14 cellular contexts compared by ENCODE assay signal in genomic region chr2:185785851-185786473, GRCh38.
DNase-seq lines count a peak whose midpoint lies in the region; ATAC-seq and TF ChIP-seq lines count a peak whose summit lies in the region.
"Had no signal": no experiment of that assay in that cellular context is flagged by ENCODE, and none has a peak within 500 bp of the region (broad histone marks: within the 10 kb centered on the region; RNA-seq: fewer than 3 reads in every experiment).

No MANE protein-coding gene starts in this region.

- no peak overlapping the region for H3K4me3 ChIP-seq in brain microvascular endothelial cell (ENCODE audit: low read depth, low read length)
- H3K4me3 ChIP-seq: SK-N-MC, smooth muscle cell had no signal

- ATAC-seq in GM18505 (IDR thresholded peaks at IDR 0.05; ENCODE audit: unreplicated experiment) (peak; percentile 80), HG02870 (IDR thresholded peaks at IDR 0.05; ENCODE audit: unreplicated experiment) (peak; percentile 81), HG03469 (IDR thresholded peaks at IDR 0.05; ENCODE audit: unreplicated experiment) (peak; percentile 71)

- no peaks in the 10 kb centered on the region for H3K9me3 Mint-ChIP-seq in nephron progenitor cell
- H3K9me3 Mint-ChIP-seq: H9, naive B cell had no signal

- no peak overlapping the region for H3K27ac ChIP-seq in brain microvascular endothelial cell
- H3K27ac ChIP-seq: SK-N-MC had no signal

- no peak overlapping the region for H3K27ac Mint-ChIP-seq in nephron progenitor cell
- H3K27ac Mint-ChIP-seq: naive B cell had no signal

- peaks cover 8% of the 10 kb centered on the region for H3K4me1 Mint-ChIP-seq in nephron progenitor cell
- H3K4me1 Mint-ChIP-seq: H9, naive B cell had no signal

- no peaks in the 10 kb centered on the region for H3K36me3 Mint-ChIP-seq in nephron progenitor cell (ENCODE audit: low read depth)
- H3K36me3 Mint-ChIP-seq: naive B cell had no signal

- H3K36me3 ChIP-seq in brain microvascular endothelial cell (replicated peaks): no peaks in the 10 kb centered on the region

- in situ Hi-C loops in brain microvascular endothelial cell (cut with HindIII; ENCODE audit: low pct_ligation_motif_present, low sequenced_read_pairs): no loop called here

- TF ChIP-seq POLR2A in GM18505 (IDR thresholded peaks at IDR 0.05; ENCODE audit: borderline replicate concordance, extremely low read depth, insufficient read depth, insufficient read length): no peak

- H3K4me3 Mint-ChIP-seq in nephron progenitor cell: no peak overlapping the region
- H3K4me3 Mint-ChIP-seq: H9, naive B cell had no signal

- TF ChIP-seq CTCF in GM20000 (IDR thresholded peaks at IDR 0.05; ENCODE audit: extremely low read depth, missing control alignments) (no peak), nephron progenitor cell (IDR thresholded peaks at IDR 0.05) (no peak), brain microvascular endothelial cell (IDR thresholded peaks at IDR 0.05; ENCODE audit: low read depth, low read length, missing control alignments) (no peak)

- no peaks in the 10 kb centered on the region for H3K27me3 Mint-ChIP-seq in nephron progenitor cell (ENCODE audit: low read depth, poor library complexity)
- H3K27me3 Mint-ChIP-seq: naive B cell had no signal

- peak; percentile 5 for DNase-seq in GM20000 (ENCODE audit: low spot score)
- DNase-seq in foreskin melanocyte: no peak
- DNase-seq in nephron progenitor cell: no peak
- no peak for DNase-seq in DMS53 treated with DMSO at 0.1 percent for 48 hours (lab: John Stamatoyannopoulos, UW; ENCODE audit: unreplicated experiment)
- DNase-seq in brain microvascular endothelial cell: no peak
- DNase-seq: activated naive CD4-positive, alpha-beta T cell; H9; naive B cell; NCI-H510A treated with DMSO at 0.1 percent for 48 hours had no signal

- no peaks in the 10 kb centered on the region for H3K27me3 ChIP-seq in brain microvascular endothelial cell (replicated peaks)
